10 cellular contexts compared by ENCODE assay signal in the genomic region with DNA sequence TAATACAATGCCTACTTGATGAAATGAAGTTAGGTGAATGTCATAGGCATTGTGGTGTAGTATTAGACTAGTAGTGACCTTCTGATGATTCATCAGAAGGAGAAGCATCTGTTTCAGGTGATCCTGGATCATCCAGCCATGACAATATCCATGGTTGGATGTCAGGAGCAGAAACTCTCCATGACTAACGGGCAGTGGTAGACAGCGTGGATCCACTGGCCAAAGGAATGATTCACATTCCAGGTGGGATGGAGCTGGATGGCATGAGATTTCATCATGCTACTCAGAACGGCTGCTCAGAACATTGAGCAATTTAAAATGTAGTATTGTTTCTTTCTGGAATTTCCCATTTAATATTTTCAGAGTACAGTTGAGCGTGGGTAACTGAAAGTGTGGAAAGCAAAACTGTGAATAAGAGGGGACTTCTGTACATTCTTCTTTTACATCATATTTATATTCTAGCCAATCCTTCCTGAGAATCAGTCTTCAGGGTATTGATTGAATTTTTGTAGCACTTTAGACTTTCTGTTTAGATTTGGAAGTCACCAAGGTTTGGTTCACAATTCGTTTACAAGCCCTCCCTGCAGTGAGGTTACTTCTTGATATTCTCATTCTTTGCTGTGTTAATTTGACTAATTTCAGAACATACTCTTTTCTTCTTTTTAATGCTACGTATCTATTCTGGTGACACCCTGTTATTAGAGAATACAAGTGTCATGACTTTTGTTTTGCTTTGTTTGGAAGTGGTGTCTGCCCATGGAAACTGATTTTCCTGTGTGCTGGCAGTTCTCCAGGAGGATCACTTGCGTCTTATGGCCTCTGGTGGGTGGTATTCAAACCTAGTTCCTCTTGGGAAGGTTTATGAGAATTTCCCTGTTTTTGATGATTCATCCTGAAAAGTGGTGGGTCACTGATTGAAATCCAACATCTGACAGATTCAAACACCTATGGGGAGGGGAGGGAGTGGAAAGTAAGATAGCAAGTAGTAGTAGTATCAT. TPM values are rescaled to one million over a fixed set of nuclear protein-coding genes. Genes with fewer than 3 reads are reported as not detected.
DNase-seq lines count a peak whose midpoint lies in the region; ATAC-seq and TF ChIP-seq lines count a peak whose summit lies in the region.
"Had no signal": no experiment of that assay in that cellular context is flagged by ENCODE, and none has a peak within 500 bp of the region (broad histone marks: within the 10 kb centered on the region; RNA-seq: fewer than 3 reads in every experiment).

No MANE protein-coding gene starts in this region.

- no peaks in the 10 kb centered on the region for H3F3A ChIP-seq in GM23338 (replicated peaks; ENCODE audit: low read depth)

- no peak overlapping the region for H3K27ac ChIP-seq in GM23338 (ENCODE audit: low read depth)
- H3K27ac ChIP-seq: heart right ventricle had no signal

- POLR2A ChIA-PET in BJ (lab: Charles Lee), result no interaction called here

- peak overlapping the region; percentile 61; the same call in 1 of the 2 replicates for H3K27ac Mint-ChIP-seq in GM23338
- H3K27ac Mint-ChIP-seq in activated T-helper 1 cell treated with anti-CD3 and anti-CD28 coated beads, Interleukin-12 subunit alpha, Interleukin-12 subunit beta, Interleukin-2, Interleukin-4 antibody, amounts not matched to agents 30 ng/mL and 10 ng/mL and 1 ng/mL, durations not matched to agents 14 hours and 24 hours and 36 hours, result peak overlapping the region; percentile 64
- H3K27ac Mint-ChIP-seq in activated CD8-positive, alpha-beta memory T cell treated with anti-CD3 and anti-CD28 coated beads, Interleukin-2, amount 10 ng/mL, durations not matched to agents 7 days and 5 days, result no peak overlapping the region
- H3K27ac Mint-ChIP-seq in nephron progenitor cell, result no peak overlapping the region
- H3K27ac Mint-ChIP-seq: progenitor cell of endocrine pancreas had no signal

- H4K20me1 ChIP-seq in GM23338 (replicated peaks; ENCODE audit: insufficient read depth), result no peaks in the 10 kb centered on the region

- DNase-seq in BJ (ENCODE audit: low read depth), result no peak
- no peak for DNase-seq in GM23338 (ENCODE audit: low spot score)
- DNase-seq in activated T-helper 1 cell treated with anti-CD3 and anti-CD28 coated beads, Interleukin-12 subunit alpha, Interleukin-12 subunit beta, Interleukin-2, Interleukin-4 antibody, amounts not matched to agents 30 ng/mL and 10 ng/mL and 1 ng/mL, durations not matched to agents 14 hours and 24 hours and 36 hours (ENCODE audit: low spot score), result no peak
- peak; percentile 91 for DNase-seq in kidney epithelial cell (ENCODE audit: low read depth)
- no peak for DNase-seq in activated CD8-positive, alpha-beta memory T cell treated with anti-CD3 and anti-CD28 coated beads, Interleukin-2, amount 10 ng/mL, durations not matched to agents 7 days and 5 days
- DNase-seq in nephron progenitor cell, result no peak

- H3K27me3 Mint-ChIP-seq in GM23338 (ENCODE audit: insufficient read depth, low read depth, poor library complexity) (peaks cover 3% of the 10 kb centered on the region), nephron progenitor cell (ENCODE audit: low read depth, poor library complexity) (peaks cover 5% of the 10 kb centered on the region)
- H3K27me3 Mint-ChIP-seq in activated T-helper 1 cell treated with anti-CD3 and anti-CD28 coated beads, Interleukin-12 subunit alpha, Interleukin-12 subunit beta, Interleukin-2, Interleukin-4 antibody, amounts not matched to agents 30 ng/mL and 10 ng/mL and 1 ng/mL, durations not matched to agents 14 hours and 24 hours and 36 hours (ENCODE audit: insufficient read depth), result no peaks in the 10 kb centered on the region
- H3K27me3 Mint-ChIP-seq in activated CD8-positive, alpha-beta memory T cell treated with anti-CD3 and anti-CD28 coated beads, Interleukin-2, amount 10 ng/mL, durations not matched to agents 7 days and 5 days, result peaks cover 7% of the 10 kb centered on the region
- H3K27me3 Mint-ChIP-seq: progenitor cell of endocrine pancreas had no signal

- no peak overlapping the region for H3K4me3 ChIP-seq in BJ (ENCODE audit: low read depth, low read length)
- H3K4me3 ChIP-seq in GM23338, result no peak overlapping the region
- no peak overlapping the region for H3K4me3 ChIP-seq in kidney epithelial cell (ENCODE audit: low read depth, low read length)
- H3K4me3 ChIP-seq: heart right ventricle had no signal

- ATAC-seq in GM23338 (no peak), GM21786 (IDR thresholded peaks at IDR 0.05; ENCODE audit: unreplicated experiment) (no peak), GM18870 (IDR thresholded peaks at IDR 0.05; ENCODE audit: unreplicated experiment) (no peak)
- no peak for ATAC-seq in activated CD8-positive, alpha-beta memory T cell treated with anti-CD3 and anti-CD28 coated beads, Interleukin-2, amount 10 ng/mL, durations not matched to agents 7 days and 5 days
- ATAC-seq: heart right ventricle had no signal

- CTCF ChIA-PET in BJ (lab: Yijun Ruan, JAX), result no interaction called here
- CTCF ChIA-PET in activated CD8-positive, alpha-beta memory T cell treated with anti-CD3 and anti-CD28 coated beads, Interleukin-2, amount 10 ng/mL, durations not matched to agents 7 days and 5 days (lab: Charles Lee), result no interaction called here

- H3K4me3 Mint-ChIP-seq in GM23338 (no peak overlapping the region), nephron progenitor cell (no peak overlapping the region)
- no peak overlapping the region for H3K4me3 Mint-ChIP-seq in activated T-helper 1 cell treated with anti-CD3 and anti-CD28 coated beads, Interleukin-12 subunit alpha, Interleukin-12 subunit beta, Interleukin-2, Interleukin-4 antibody, amounts not matched to agents 30 ng/mL and 10 ng/mL and 1 ng/mL, durations not matched to agents 14 hours and 24 hours and 36 hours
- no peak overlapping the region for H3K4me3 Mint-ChIP-seq in activated CD8-positive, alpha-beta memory T cell treated with anti-CD3 and anti-CD28 coated beads, Interleukin-2, amount 10 ng/mL, durations not matched to agents 7 days and 5 days

- no peak overlapping the region for H3K4me2 ChIP-seq in GM23338

- H3K36me3 ChIP-seq in BJ (ENCODE audit: control insufficient read depth, insufficient read depth, low read length), result no peaks in the 10 kb centered on the region
- H3K36me3 ChIP-seq in GM23338 (ENCODE audit: insufficient read depth), result no peaks in the 10 kb centered on the region
- no peaks in the 10 kb centered on the region for H3K36me3 ChIP-seq in kidney epithelial cell (ENCODE audit: control insufficient read depth, insufficient read depth, low read length)
- H3K36me3 ChIP-seq: heart right ventricle had no signal

- H2AFZ ChIP-seq in GM23338, result no peak overlapping the region; the same call in 1 of the 2 replicates

- 0 out of 2 replicates have a peak, but pooled peaks have one; percentile 6 for TF ChIP-seq CTCF in BJ (IDR thresholded peaks at IDR 0.05; ENCODE audit: insufficient read depth, low read depth, low read length)
- no peak for TF ChIP-seq CTCF in GM23338 (conservative IDR thresholded peaks at IDR 0.05; ENCODE audit: low read depth in 2 of 2)
- TF ChIP-seq CTCF in kidney epithelial cell (IDR thresholded peaks at IDR 0.05; ENCODE audit: insufficient read depth, low read length, poor library complexity, severe bottlenecking), result peak; percentile 18
- TF ChIP-seq CTCF in nephron progenitor cell (IDR thresholded peaks at IDR 0.05), result no peak

- no peaks in the 10 kb centered on the region for H3K79me2 ChIP-seq in GM23338 (replicated peaks; ENCODE audit: insufficient read depth)

- H3K9me2 ChIP-seq in GM23338 (ENCODE audit: insufficient read depth), result no peaks in the 10 kb centered on the region

- H3K4me1 Mint-ChIP-seq in GM23338 (no peaks in the 10 kb centered on the region), nephron progenitor cell (peaks cover 5% of the 10 kb centered on the region)
- H3K4me1 Mint-ChIP-seq in activated T-helper 1 cell treated with anti-CD3 and anti-CD28 coated beads, Interleukin-12 subunit alpha, Interleukin-12 subunit beta, Interleukin-2, Interleukin-4 antibody, amounts not matched to agents 30 ng/mL and 10 ng/mL and 1 ng/mL, durations not matched to agents 14 hours and 24 hours and 36 hours (ENCODE audit: low read depth), result peaks cover 12% of the 10 kb centered on the region
- peaks cover 9% of the 10 kb centered on the region for H3K4me1 Mint-ChIP-seq in activated CD8-positive, alpha-beta memory T cell treated with anti-CD3 and anti-CD28 coated beads, Interleukin-2, amount 10 ng/mL, durations not matched to agents 7 days and 5 days

- H3K36me3 Mint-ChIP-seq in GM23338 (ENCODE audit: low read depth) (no peaks in the 10 kb centered on the region), nephron progenitor cell (ENCODE audit: low read depth) (no peaks in the 10 kb centered on the region)
- H3K36me3 Mint-ChIP-seq in activated T-helper 1 cell treated with anti-CD3 and anti-CD28 coated beads, Interleukin-12 subunit alpha, Interleukin-12 subunit beta, Interleukin-2, Interleukin-4 antibody, amounts not matched to agents 30 ng/mL and 10 ng/mL and 1 ng/mL, durations not matched to agents 14 hours and 24 hours and 36 hours (ENCODE audit: low read depth), result no peaks in the 10 kb centered on the region
- no peaks in the 10 kb centered on the region for H3K36me3 Mint-ChIP-seq in activated CD8-positive, alpha-beta memory T cell treated with anti-CD3 and anti-CD28 coated beads, Interleukin-2, amount 10 ng/mL, durations not matched to agents 7 days and 5 days

- H3K27me3 ChIP-seq in BJ (ENCODE audit: control insufficient read depth, insufficient read depth, low read length) (no peaks in the 10 kb centered on the region), GM23338 (ENCODE audit: insufficient read depth) (no peaks in the 10 kb centered on the region), kidney epithelial cell (ENCODE audit: control insufficient read depth, insufficient read depth, low read length) (no peaks in the 10 kb centered on the region)
- H3K27me3 ChIP-seq: heart right ventricle had no signal

- H3K9me3 Mint-ChIP-seq in GM23338 (0 out of 3 replicates have a peak, but pooled peaks cover 3% of the 10 kb centered on the region), nephron progenitor cell (peaks cover 5% of the 10 kb centered on the region)
- H3K9me3 Mint-ChIP-seq in activated T-helper 1 cell treated with anti-CD3 and anti-CD28 coated beads, Interleukin-12 subunit alpha, Interleukin-12 subunit beta, Interleukin-2, Interleukin-4 antibody, amounts not matched to agents 30 ng/mL and 10 ng/mL and 1 ng/mL, durations not matched to agents 14 hours and 24 hours and 36 hours, result no peaks in the 10 kb centered on the region
- no peaks in the 10 kb centered on the region for H3K9me3 Mint-ChIP-seq in activated CD8-positive, alpha-beta memory T cell treated with anti-CD3 and anti-CD28 coated beads, Interleukin-2, amount 10 ng/mL, durations not matched to agents 7 days and 5 days (ENCODE audit: low read depth)

- H3K4me1 ChIP-seq in GM23338 (ENCODE audit: insufficient read depth), result no peaks in the 10 kb centered on the region

- intact Hi-C loops in activated T-helper 1 cell treated with anti-CD3 and anti-CD28 coated beads, Interleukin-12 subunit alpha, Interleukin-12 subunit beta, Interleukin-2, Interleukin-4 antibody, amounts not matched to agents 30 ng/mL and 10 ng/mL and 1 ng/mL, durations not matched to agents 14 hours and 24 hours and 36 hours (cut with micrococcal nuclease), result loop anchor here (1.0 kb wide), 1 partner anchor 13 kb away; no protein-coding TSS in a partner anchor

RNA-seq across cellular contexts. Expression of a gene that starts 12.2 kb away (rescaled TPM):
- polyA plus RNA-seq in BJ (2011; rRNA removed) (93.2 and 164 TPM in 2 replicates), GM23338 (2016; fragmentation: Nextera tagmentation; extraction: Ambion mirVana) (66.3 and 71.7 TPM in 2 replicates)
- 115 and 174 TPM in 2 replicates for polyA minus RNA-seq in BJ (2011; rRNA and poly(A)+ RNA removed)
- 82.1 and 101 TPM in 2 replicates for total RNA-seq in GM23338 (2014; rRNA removed; shearing (Covaris generic))
- 90.5 and 93.1 TPM in 2 replicates for total RNA-seq in activated T-helper 1 cell treated with anti-CD3 and anti-CD28 coated beads, Interleukin-12 subunit alpha, Interleukin-12 subunit beta, Interleukin-2, Interleukin-4 antibody, amounts not matched to agents 30 ng/mL and 10 ng/mL and 1 ng/mL, durations not matched to agents 14 hours and 24 hours and 36 hours
- total RNA-seq in kidney epithelial cell, result 84.1 and 85.2 TPM in 2 replicates
- 10 to 100 TPM; 48.4 to 56.6 TPM for total RNA-seq in activated CD8-positive, alpha-beta memory T cell treated with anti-CD3 and anti-CD28 coated beads, Interleukin-2, amount 10 ng/mL, durations not matched to agents 7 days and 5 days

Comparison
In these comparisons a context has a peak if more than half of its experiments do, and no peak if none do; other contexts are left out.
1. CTCF ChIP-seq: peak in BJ (single experiment) and kidney epithelial cell (single experiment); none in GM23338 (0 of 2) and nephron progenitor cell (single experiment).
2. H3K27ac Mint-ChIP-seq: peak in GM23338 (single experiment) and activated T-helper 1 cell treated with anti-CD3 and anti-CD28 coated beads, Interleukin-12 subunit alpha, Interleukin-12 subunit beta, Interleukin-2, Interleukin-4 antibody, amounts not matched to agents 30 ng/mL and 10 ng/mL and 1 ng/mL, durations not matched to agents 14 hours and 24 hours and 36 hours (single experiment); none in activated CD8-positive, alpha-beta memory T cell treated with anti-CD3 and anti-CD28 coated beads, Interleukin-2, amount 10 ng/mL, durations not matched to agents 7 days and 5 days (single experiment) and nephron progenitor cell (single experiment).